In genomic region chr11:61667684-61668320, GRCh38 we compare ENCODE assay signal across 1 cellular context.
TF ChIP-seq lines count a peak whose summit lies in the region.

No MANE protein-coding gene starts in this region.

TF ChIP-seq in HepG2, 621 proteins besides CTCF, POLR2A, EP300 and RAD21 (continued from another document):
- TF ChIP-seq U2AF2 (IDR thresholded peaks at IDR 0.05; ENCODE audit: low read depth, low read length) (no peak), ZFP82 (CRISPR knock-in tag; IDR thresholded peaks at IDR 0.05; ENCODE audit: borderline replicate concordance) (no peak), FOXO1 (CRISPR knock-in tag; IDR thresholded peaks at IDR 0.05) (no peak), ZNF335 (CRISPR knock-in tag; IDR thresholded peaks at IDR 0.05) (no peak), IKZF5 (CRISPR knock-in tag; IDR thresholded peaks at IDR 0.05) (peak; percentile 13; the same call in 1 of the 2 replicates), ZNF687 (CRISPR knock-in tag; IDR thresholded peaks at IDR 0.05) (0 out of 2 replicates have a peak, but pooled peaks have one; percentile 22), CHCHD3 (CRISPR knock-in tag; IDR thresholded peaks at IDR 0.05) (no peak), ATF7-NPFF (CRISPR knock-in tag; IDR thresholded peaks at IDR 0.05; ENCODE audit: low read depth) (no peak), TFAP4 (IDR thresholded peaks at IDR 0.05; ENCODE audit: borderline replicate concordance, low read depth) (peak; percentile 28; the same call in 1 of the 2 replicates), PLRG1 (conservative IDR thresholded peaks at IDR 0.05) (no peak)
TF ChIP-seq in HepG2: peak in this region for 10.
